Comparison of ENCODE assay signal across 16 cellular contexts in genomic region chr10:71339796-71340589, GRCh38. TPM values are rescaled to one million over a fixed set of nuclear protein-coding genes. Genes with fewer than 3 reads are reported as not detected.
DNase-seq lines count a peak whose midpoint lies in the region; ATAC-seq, FAIRE-seq and TF ChIP-seq lines count a peak whose summit lies in the region.
"Had no signal": no experiment of that assay in that cellular context is flagged by ENCODE, and none has a peak within 500 bp of the region (broad histone marks: within the 10 kb centered on the region; RNA-seq: fewer than 3 reads in every experiment).

No MANE protein-coding gene starts in this region.

- no peaks in the 10 kb centered on the region for H3K36me3 ChIP-seq in bronchial epithelial cell (ENCODE audit: control insufficient read depth, insufficient read depth, low read length)
- no peaks in the 10 kb centered on the region for H3K36me3 ChIP-seq in neural progenitor cell
- H3K36me3 ChIP-seq: prostate gland had no signal

- H3K27ac ChIP-seq in neural progenitor cell = no peak overlapping the region
- H3K27ac ChIP-seq: prostate gland had no signal

- H3K4me3 ChIP-seq in bronchial epithelial cell (ENCODE audit: low read depth, low read length) (no peak overlapping the region), neural progenitor cell (no peak overlapping the region)
- H3K4me3 ChIP-seq: prostate gland had no signal

- H3K9me3 Mint-ChIP-seq in neural progenitor cell (no peaks in the 10 kb centered on the region), HFFc6 (no peaks in the 10 kb centered on the region)
- H3K9me3 Mint-ChIP-seq: immature natural killer cell had no signal

- H3K27ac Mint-ChIP-seq in neural progenitor cell (peak overlapping the region; percentile 88), HFFc6 (no peak overlapping the region)
- H3K27ac Mint-ChIP-seq: immature natural killer cell had no signal

- peaks cover 9% of the 10 kb centered on the region for H3F3A ChIP-seq in neural progenitor cell (ENCODE audit: low read depth)

- no peak overlapping the region for H2AFZ ChIP-seq in neural progenitor cell (replicated peaks)

- H3K36me3 Mint-ChIP-seq in neural progenitor cell (no peaks in the 10 kb centered on the region), HFFc6 (ENCODE audit: low read depth) (no peaks in the 10 kb centered on the region)

- peaks cover 26% of the 10 kb centered on the region for H3K4me1 ChIP-seq in neural progenitor cell

- no peak for ATAC-seq in GM21717 (IDR thresholded peaks at IDR 0.05; ENCODE audit: unreplicated experiment)

- H3K4me3 Mint-ChIP-seq in neural progenitor cell (no peak overlapping the region), HFFc6 (no peak overlapping the region)
- H3K4me3 Mint-ChIP-seq: immature natural killer cell had no signal

- no peaks in the 10 kb centered on the region for H3K9me3 ChIP-seq in neural progenitor cell (ENCODE audit: low read depth)
- H3K9me3 ChIP-seq: prostate gland had no signal

- TF ChIP-seq CTCF in bronchial epithelial cell (IDR thresholded peaks at IDR 0.05; ENCODE audit: insufficient read depth, low read length, severe bottlenecking) (no peak), neural progenitor cell (IDR thresholded peaks at IDR 0.05) (no peak), HFFc6 (IDR thresholded peaks at IDR 0.05) (no peak)

- DNase-seq in EL = peak; percentile 23
- DNase-seq in LoVo (ENCODE audit: low spot score) = peak; percentile 76
- peak; percentile 84 for DNase-seq in bronchial epithelial cell (ENCODE audit: low read depth)
- no peak for DNase-seq in neural progenitor cell (ENCODE audit: low spot score)
- no peak for DNase-seq in MV-4-11 (lab: John Stamatoyannopoulos, UW)
- DNase-seq in activated CD4-positive, alpha-beta T cell treated with anti-CD3 and anti-CD28 coated beads for 4 hours = no peak
- no peak for DNase-seq in HFFc6
- DNase-seq: foreskin fibroblast; immature natural killer cell; KG1; NCI-H2029; NK-92 treated with Interleukin-12 subunit alpha and Interleukin-12 subunit beta, amount 100 ng/mL, for 24 hours; stimulated activated CD4-positive, alpha-beta T cell treated with anti-CD3 and anti-CD28 coated beads, Interleukin-2, amount 100 ng/mL, for 48 hours; stimulated activated naive CD4-positive, alpha-beta T cell had no signal

- H3K27me3 Mint-ChIP-seq in neural progenitor cell (ENCODE audit: insufficient read depth, low read depth) (peaks cover 5% of the 10 kb centered on the region), HFFc6 (ENCODE audit: insufficient read depth) (peaks cover 30% of the 10 kb centered on the region)

- no peak overlapping the region for H3K4me2 ChIP-seq in neural progenitor cell

- no peak for FAIRE-seq in bronchial epithelial cell (lab: Jason Lieb, UNC)

- H3K27me3 ChIP-seq in bronchial epithelial cell (ENCODE audit: control insufficient read depth, insufficient read depth, low read length) = no peaks in the 10 kb centered on the region
- no peaks in the 10 kb centered on the region for H3K27me3 ChIP-seq in neural progenitor cell

- H3K9ac ChIP-seq in neural progenitor cell = no peak overlapping the region

- H3K4me1 Mint-ChIP-seq in neural progenitor cell = peaks cover 56% of the 10 kb centered on the region
- H3K4me1 Mint-ChIP-seq in HFFc6 (ENCODE audit: low read depth) = peaks cover 21% of the 10 kb centered on the region
- H3K4me1 Mint-ChIP-seq: immature natural killer cell had no signal

- no peaks in the 10 kb centered on the region for H3K79me2 ChIP-seq in neural progenitor cell (ENCODE audit: low read depth)

- peaks cover 20% of the 10 kb centered on the region for H4K20me1 ChIP-seq in neural progenitor cell (ENCODE audit: low read depth)

RNA-seq across cellular contexts. Expression of gene SLC29A3, which starts 20.9 kb away (rescaled TPM):
- 0.53 and 0.77 TPM in 2 replicates for total RNA-seq in bronchial epithelial cell
- 2.5 and 9.0 TPM in 2 replicates for total RNA-seq in neural progenitor cell (ENCODE audit: low replicate concordance)
- total RNA-seq in HFFc6 (2021; fragmentation: NEBNext Ultra II Directional; extraction: Animal tissue kit (Norgen Biotek cat#: 25700)) = 1 to 10 TPM; 2.1 to 4.4 (median 2.7) TPM

RNA-seq across cellular contexts. Expression of gene CDH23, which starts 56.7 kb away (rescaled TPM):
- total RNA-seq in bronchial epithelial cell = 0.13 TPM in 1 of 2 replicates, not detected in the other
- 5.9 and 10.3 TPM in 2 replicates for total RNA-seq in neural progenitor cell (ENCODE audit: low replicate concordance)
- under 1 TPM in 4 of 6 experiments, not detected in 2; 0.02 to 0.11 (median 0.04) TPM for total RNA-seq in HFFc6 (2021; fragmentation: NEBNext Ultra II Directional; extraction: Animal tissue kit (Norgen Biotek cat#: 25700))

Comparison
In these comparisons a context has a peak if more than half of its experiments do, and no peak if none do; other contexts are left out.
1. DNase-seq: peak in EL (single experiment), LoVo (single experiment) and bronchial epithelial cell (single experiment); none in neural progenitor cell (single experiment), MV-4-11 (single experiment), activated CD4-positive, alpha-beta T cell treated with anti-CD3 and anti-CD28 coated beads for 4 hours (0 of 2) and HFFc6 (single experiment).